In genomic region chr16:54772400-54772799, GRCh38 we compare ENCODE assay signal across 11 cellular contexts.
"Had no signal": no experiment of that assay in that cellular context is flagged by ENCODE, and none has a peak within 500 bp of the region (broad histone marks: within the 10 kb centered on the region; RNA-seq: fewer than 3 reads in every experiment).

No MANE protein-coding gene starts in this region.

- DNase-seq: GM23248, GOT3, H7, H9, HCEC 1CT, HFFc6 had no signal

- H3K4me2 ChIP-seq: GM23338 had no signal

- H2AFZ ChIP-seq: GM23248, GM23338 had no signal

- H3K36me3 ChIP-seq: HAP-1 had no signal

- H3K4me3 Mint-ChIP-seq: GM23338, H9, HFFc6 had no signal

- ATAC-seq: GM23338, HCT116 had no signal

- FAIRE-seq: H1, H54 had no signal

- H3K9ac ChIP-seq: GM23248 had no signal

- H3K4me3 ChIP-seq: GM23248, GM23338, HAP-1 had no signal

- H3K27ac ChIP-seq: GM23248 had no signal

- H3K9me3 Mint-ChIP-seq: GM23338, H9, HFFc6 had no signal

- H3K4me1 ChIP-seq: HAP-1 had no signal

- H3K9me3 ChIP-seq: HAP-1 had no signal

- H3K27ac Mint-ChIP-seq: GM23338, H9, HFFc6 had no signal

- H3K4me1 Mint-ChIP-seq: GM23338 had no signal
